17 cellular contexts compared by ENCODE assay signal in the genomic region with DNA sequence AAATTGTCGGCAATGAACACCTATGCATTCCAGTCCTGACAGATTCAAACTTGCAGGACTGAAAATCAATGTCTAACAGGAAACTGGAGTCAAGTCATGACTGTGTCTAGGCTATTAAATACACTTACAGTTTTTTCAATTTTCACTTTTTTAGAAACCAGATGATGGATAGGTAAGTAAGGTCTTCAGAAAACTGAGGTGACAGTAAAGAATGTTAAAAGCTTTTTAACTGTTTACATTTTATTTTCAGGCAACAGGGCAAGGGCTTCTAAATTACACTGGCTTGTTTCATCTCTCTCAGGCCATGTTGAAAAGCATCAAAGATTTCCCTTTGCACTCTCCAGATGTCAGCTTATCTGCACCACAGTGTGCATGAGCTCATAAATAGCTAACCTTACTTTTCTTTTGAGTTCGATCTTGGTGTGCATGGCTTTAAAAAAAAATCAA.
DNase-seq lines count a peak whose midpoint lies in the region; FAIRE-seq and TF ChIP-seq lines count a peak whose summit lies in the region.
"Had no signal": no experiment of that assay in that cellular context is flagged by ENCODE, and none has a peak within 500 bp of the region (broad histone marks: within the 10 kb centered on the region; RNA-seq: fewer than 3 reads in every experiment).

No MANE protein-coding gene starts in this region.

- FAIRE-seq in islet of Langerhans (lab: Jason Lieb, UNC) = peak; percentile 66

- WGBS in testis, 2 donors = 55 to 56% methylated on average over 2 of the region's 2 CpGs

- intact Hi-C loops in testis (cut with DNase I; ENCODE audit: low total_unique reads) = no loop called here

- no peak overlapping the region for H3K4me3 ChIP-seq in testis

- CTCF ChIA-PET in RWPE1 (lab: Yijun Ruan, JAX) = no interaction called here

- DNase-seq in RWPE1 (ENCODE audit: low spot score) (peak; percentile 33), epithelial cell of prostate (ENCODE audit: low read depth, low spot score) (no peak), testis (no peak), NCI-H146 treated with DMSO at 0.1 percent for 48 hours (lab: John Stamatoyannopoulos, UW; ENCODE audit: unreplicated experiment) (no peak), NCI-H1092 treated with DMSO at 0.1 percent for 48 hours (lab: John Stamatoyannopoulos, UW) (no peak), epidermal melanocyte (ENCODE audit: insufficient read length, low spot score) (no peak), KG1 (lab: John Stamatoyannopoulos, UW) (no peak)
- DNase-seq: activated CD4-positive, alpha-beta T cell treated with anti-CD3 and anti-CD28 coated beads, Interleukin-2, amount 10 ng/mL, durations not matched to agents 24 days and 14 days; activated CD8-positive, alpha-beta memory T cell treated with anti-CD3 and anti-CD28 coated beads, Interleukin-2, amount 50 U/mL, for 48 hours; activated effector memory CD4-positive, alpha-beta T cell treated with Interleukin-2 at 50 U/mL for 16 hours; activated naive CD8-positive, alpha-beta T cell treated with anti-CD3 and anti-CD28 coated beads, Interleukin-2, amount 50 U/mL, for 24 hours; brain microvascular endothelial cell; NCI-H1436 treated with DMSO at 0.1 percent for 48 hours; NCI-H748 treated with DMSO at 0.1 percent for 48 hours; T-helper 17 cell had no signal

- POLR2A ChIA-PET in RWPE1 (lab: Yijun Ruan, JAX; ENCODE audit: low non-redundant PET) = no interaction called here

- H3K4me1 ChIP-seq in testis = peaks cover 40% of the 10 kb centered on the region

- H3K36me3 ChIP-seq in testis (ENCODE audit: low read depth, missing control alignments) = no peaks in the 10 kb centered on the region

- H3K27ac ChIP-seq in RWPE1 (no peak overlapping the region), epithelial cell of prostate (peak overlapping the region; percentile 42), testis (peak overlapping the region; percentile 51 to 69)
- H3K27ac ChIP-seq: brain microvascular endothelial cell, neutrophil had no signal

- no peaks in the 10 kb centered on the region for H3K27me3 ChIP-seq in testis
- H3K27me3 ChIP-seq: brain microvascular endothelial cell, neutrophil had no signal

- TF ChIP-seq POLR2A in testis (IDR thresholded peaks at IDR 0.05) = no peak

- no peak for TF ChIP-seq CTCF in RWPE1 (conservative IDR thresholded peaks at IDR 0.05; ENCODE audit: low read depth)
- no peak for TF ChIP-seq CTCF in testis (IDR thresholded peaks at IDR 0.05)

- no peaks in the 10 kb centered on the region for H3K9me3 ChIP-seq in testis
- H3K9me3 ChIP-seq: neutrophil had no signal
